Comparison of ENCODE assay signal across 13 cellular contexts in the genomic region with DNA sequence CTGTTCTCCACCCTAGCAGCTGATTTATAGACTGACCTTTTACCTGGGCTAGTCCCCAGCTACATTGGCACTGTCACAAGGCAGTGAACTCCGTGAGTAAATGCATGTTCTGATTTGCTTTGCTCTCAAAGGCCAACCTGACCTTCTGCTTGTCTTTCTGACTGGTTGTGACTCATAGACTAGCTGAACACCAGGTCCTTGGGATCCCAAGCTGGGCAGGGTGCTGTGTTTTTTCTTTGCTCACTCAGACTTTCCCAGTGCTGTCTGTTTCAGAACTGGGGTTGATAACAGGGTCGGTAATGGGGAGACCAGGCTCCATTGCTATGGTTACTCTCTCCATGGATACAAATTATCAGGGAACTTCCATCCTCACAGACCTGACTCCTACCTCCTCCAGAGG. TPM values are rescaled to one million over a fixed set of nuclear protein-coding genes. Genes with fewer than 3 reads are reported as not detected.
DNase-seq lines count a peak whose midpoint lies in the region; ATAC-seq, FAIRE-seq and TF ChIP-seq lines count a peak whose summit lies in the region.
"Had no signal": no experiment of that assay in that cellular context is flagged by ENCODE, and none has a peak within 500 bp of the region (broad histone marks: within the 10 kb centered on the region; RNA-seq: fewer than 3 reads in every experiment).

No MANE protein-coding gene starts in this region.

- no peaks in the 10 kb centered on the region for H3K27me3 ChIP-seq in cardiac muscle cell

- in situ Hi-C loops in GM13977 (cut with MboI; ENCODE audit: low pct_unique_long_range_greater_than_20kb, low sequenced_read_pairs, unreplicated experiment) = no loop called here

- DNase-seq in cardiac muscle cell (ENCODE audit: low read depth in 1 of 2, low spot score in 1 of 2) = peak; percentile 11 to 18
- DNase-seq in Right ventricle myocardium inferior (ENCODE audit: missing footprints) = no peak
- peak; percentile 65 for DNase-seq in SW480 (ENCODE audit: low spot score)
- DNase-seq in kidney glomerular epithelial cell (lab: John Stamatoyannopoulos, UW) = peak; percentile 8
- peak; percentile 30 for DNase-seq in urothelium cell line (ENCODE audit: low spot score)
- DNase-seq in GM13977 (ENCODE audit: low spot score) = no peak
- no peak for DNase-seq in HuH-7.5 (ENCODE audit: low spot score)
- DNase-seq: H9; MM.1S; stimulated activated naive CD4-positive, alpha-beta T cell treated with Interleukin-2 at 50 U/mL for 16 hours; T-helper 2 cell had no signal

- H3K4me1 ChIP-seq in cardiac muscle cell (ENCODE audit: low read depth) = no peaks in the 10 kb centered on the region

- no peaks in the 10 kb centered on the region for H3K36me3 ChIP-seq in cardiac muscle cell

- no peak for FAIRE-seq in urothelium cell line (lab: Jason Lieb, UNC)
- FAIRE-seq: endometrium had no signal

- intact Hi-C loops in Right ventricle myocardium inferior (cut with DNase I) = no loop called here

- H3K4me3 ChIP-seq in cardiac muscle cell = no peak overlapping the region

- no peak overlapping the region for H3K27ac ChIP-seq in cardiac muscle cell

- H3K9me3 ChIP-seq in cardiac muscle cell (ENCODE audit: low read depth) = no peaks in the 10 kb centered on the region

- ATAC-seq in Right ventricle myocardium inferior (no peak), HG03342 (IDR thresholded peaks at IDR 0.05; ENCODE audit: unreplicated experiment) (no peak)

- TF ChIP-seq CTCF in cardiac muscle cell (IDR thresholded peaks at IDR 0.05; ENCODE audit: low read depth, low read length) (no peak), GM13977 (IDR thresholded peaks at IDR 0.05; ENCODE audit: extremely low read depth, insufficient read depth, missing control alignments) (no peak)

RNA-seq across cellular contexts. Expression of gene EVX1, which starts 35.0 kb away (rescaled TPM):
- total RNA-seq in cardiac muscle cell (not detected in 2 replicates), Right ventricle myocardium inferior (not detected)
- polyA plus RNA-seq in cardiac muscle cell = not detected in 2 replicates
- total RNA-seq: H9 had no signal

Comparison
In these comparisons a context has a peak if more than half of its experiments do, and no peak if none do; other contexts are left out.
1. DNase-seq: peak in cardiac muscle cell (2 of 2), SW480 (single experiment), kidney glomerular epithelial cell (single experiment) and urothelium cell line (single experiment); none in Right ventricle myocardium inferior (single experiment), GM13977 (single experiment) and HuH-7.5 (single experiment).